In the genomic region with DNA sequence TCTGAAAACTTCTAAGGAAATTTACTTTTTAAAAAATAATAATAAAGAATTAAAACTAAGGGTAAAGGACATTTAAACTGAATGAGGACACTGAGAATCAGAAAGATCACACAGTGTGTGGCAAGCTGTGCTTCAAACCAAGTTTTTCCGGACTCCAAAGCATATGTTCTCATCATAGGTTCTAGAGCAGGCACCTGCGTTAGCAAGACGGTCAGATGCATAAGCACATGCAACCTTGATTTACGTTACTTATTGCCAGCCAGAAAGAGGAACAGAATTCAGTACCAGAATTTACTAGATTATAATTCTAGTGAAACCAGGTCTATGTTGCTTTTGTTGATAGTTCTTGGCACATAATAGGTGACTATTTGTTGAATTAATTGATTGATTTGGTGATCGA, we compare ENCODE assay signal across 15 cellular contexts. TPM values are rescaled to one million over a fixed set of nuclear protein-coding genes. Genes with fewer than 3 reads are reported as not detected.
A peak's percentile ranks its signal among the peaks of the same experiment; 100 is the strongest.
DNase-seq lines count a peak whose midpoint lies in the region; ATAC-seq and TF ChIP-seq lines count a peak whose summit lies in the region.
"Had no signal": no experiment of that assay in that cellular context is flagged by ENCODE, and none has a peak within 500 bp of the region (broad histone marks: within the 10 kb centered on the region; RNA-seq: fewer than 3 reads in every experiment).

No MANE protein-coding gene starts in this region.

- H3K4me2 ChIP-seq in OCI-LY1 (ENCODE audit: low read length), result no peak overlapping the region
- H3K4me2 ChIP-seq in PC-9, result no peak overlapping the region
- H3K4me2 ChIP-seq: A549 had no signal

- H3K4me1 ChIP-seq in OCI-LY1 (ENCODE audit: insufficient read depth, low read length, severe bottlenecking) (peaks cover 31% of the 10 kb centered on the region), PC-9 (replicated peaks; ENCODE audit: insufficient read depth) (peaks cover 12% of the 10 kb centered on the region)

- H3K9me2 ChIP-seq in OCI-LY1 (ENCODE audit: low read depth, low read length) (no peaks in the 10 kb centered on the region), PC-9 (ENCODE audit: insufficient read depth) (no peaks in the 10 kb centered on the region)

- H3K4me3 ChIP-seq in OCI-LY1 (ENCODE audit: low read depth, low read length, poor library complexity, severe bottlenecking), result no peak overlapping the region
- H3K4me3 ChIP-seq in PC-9, result no peak overlapping the region
- H3K4me3 ChIP-seq: A549 had no signal

- H3K27me3 ChIP-seq in OCI-LY1 (ENCODE audit: insufficient read depth, low read length) (no peaks in the 10 kb centered on the region), PC-9 (ENCODE audit: insufficient read depth, low read depth) (no peaks in the 10 kb centered on the region)

- H2AFZ ChIP-seq in OCI-LY1 (ENCODE audit: low read length) (no peak overlapping the region), PC-9 (no peak overlapping the region)

- no peaks in the 10 kb centered on the region for H3K79me2 ChIP-seq in OCI-LY1 (ENCODE audit: insufficient read depth, low read length)
- no peaks in the 10 kb centered on the region for H3K79me2 ChIP-seq in PC-9 (ENCODE audit: low read depth)

- no peak overlapping the region for H3K9ac ChIP-seq in OCI-LY1 (ENCODE audit: low read length)

- BruUV-seq in PC-9 (replicated peaks; lab: Mats Ljungman, UMichigan), result no TSS peak

- DNase-seq in germinal center (ENCODE audit: low spot score), result peak; percentile 55
- no peak for DNase-seq in NCI-H345 treated with DMSO at 0.1 percent for 48 hours (lab: John Stamatoyannopoulos, UW; ENCODE audit: unreplicated experiment)
- DNase-seq in PC-9, result no peak
- DNase-seq in NCI-H510A (lab: John Stamatoyannopoulos, UW), result no peak
- DNase-seq: CD8-positive, alpha-beta T cell; COR-L47; DMS153; DMS79 treated with DMSO at 0.1 percent for 48 hours; GDM1; GOT3; H9 had no signal

- no peaks in the 10 kb centered on the region for H3K9me3 ChIP-seq in OCI-LY1 (ENCODE audit: low read length)
- H3K9me3 ChIP-seq in PC-9 (ENCODE audit: insufficient read depth, low read depth), result no peaks in the 10 kb centered on the region; the same call in 1 of the 2 replicates
- H3K9me3 ChIP-seq: A549 had no signal

- peak overlapping the region; percentile 83 for H3K27ac ChIP-seq in OCI-LY1 (ENCODE audit: low read depth, low read length, poor library complexity, severe bottlenecking)
- no peak overlapping the region for H3K27ac ChIP-seq in PC-9
- H3K27ac ChIP-seq: A549 had no signal

- no peaks in the 10 kb centered on the region for H3K36me3 ChIP-seq in OCI-LY1 (ENCODE audit: insufficient read depth, low read length)
- H3K36me3 ChIP-seq in PC-9 (ENCODE audit: low read depth), result no peaks in the 10 kb centered on the region

- TF ChIP-seq CTCF in OCI-LY1 (IDR thresholded peaks at IDR 0.05; ENCODE audit: low read length), result no peak
- no peak for TF ChIP-seq CTCF in PC-9 (conservative IDR thresholded peaks at IDR 0.05)

- peak; percentile 28 for ATAC-seq in HG03354 (IDR thresholded peaks at IDR 0.05; ENCODE audit: poor library complexity, severe bottlenecking, unreplicated experiment)
- ATAC-seq: A549; CD8-positive, alpha-beta T cell; HepG2 had no signal

- intact Hi-C loops in PC-9 (cut with micrococcal nuclease; ENCODE audit: unreplicated experiment), result no loop called here

- CTCF ChIA-PET in PC-9 (lab: Charles Lee), result no interaction called here

- no peaks in the 10 kb centered on the region for H4K20me1 ChIP-seq in OCI-LY1 (ENCODE audit: insufficient read depth, low read length)
- H4K20me1 ChIP-seq in PC-9 (ENCODE audit: insufficient read depth), result no peaks in the 10 kb centered on the region

- POLR2A ChIA-PET in PC-9 (lab: Charles Lee; ENCODE audit: unreplicated experiment), result no interaction called here

- H3F3A ChIP-seq in OCI-LY1 (ENCODE audit: insufficient read depth, low read length) (no peaks in the 10 kb centered on the region), PC-9 (ENCODE audit: insufficient read depth, low read depth) (peaks cover 5% of the 10 kb centered on the region)

RNA-seq across cellular contexts. Expression of gene LBR, which starts 6.2 kb away (rescaled TPM):
- 128 and 158 TPM in 2 replicates for total RNA-seq in PC-9 (2021)
